28 cellular contexts compared by ENCODE assay signal in the genomic region with DNA sequence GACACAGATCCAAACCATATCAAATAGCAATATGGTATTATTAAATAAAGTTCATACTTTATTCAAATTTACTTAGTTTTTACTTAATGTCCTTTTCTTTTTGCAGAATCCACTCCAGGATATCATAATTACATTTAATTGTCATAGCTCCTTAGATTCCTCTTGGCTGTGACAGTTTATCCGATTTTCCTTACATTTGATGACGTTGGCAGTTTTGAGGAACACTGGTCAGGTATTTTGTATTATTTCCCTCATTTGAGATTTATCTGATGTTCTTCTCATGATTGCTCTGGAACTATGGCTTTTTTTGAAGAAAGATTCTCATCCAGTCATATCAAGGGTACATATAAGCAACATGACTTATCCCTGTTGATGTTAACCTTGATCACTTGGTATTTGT.
"Had no signal": no experiment of that assay in that cellular context is flagged by ENCODE, and none has a peak within 500 bp of the region (broad histone marks: within the 10 kb centered on the region; RNA-seq: fewer than 3 reads in every experiment).

No MANE protein-coding gene starts in this region.

- ATAC-seq: effector memory CD8-positive, alpha-beta T cell; esophagus mucosa; foreskin keratinocyte; gastrocnemius medialis; gastroesophageal sphincter; heart left ventricle; heart right ventricle had no signal

- H3K4me2 ChIP-seq: hepatocyte had no signal

- H2AFZ ChIP-seq: hepatocyte had no signal

- DNase-seq: colonic mucosa; cortex of kidney; dermis blood vessel endothelial cell; dorsolateral prefrontal cortex; effector CD4-positive, alpha-beta T cell; effector CD8-positive, alpha-beta T cell; effector memory CD4-positive, alpha-beta T cell; effector memory CD8-positive, alpha-beta T cell; endodermal cell; erythroblast; esophagus squamous epithelium; foreskin fibroblast; foreskin keratinocyte; foreskin melanocyte; gastrocnemius medialis; glutamatergic neuron; head of caudate nucleus; heart left ventricle; heart right ventricle had no signal

- H3K4me3 ChIP-seq: colonic mucosa, coronary artery, dorsolateral prefrontal cortex, esophagus muscularis mucosa, esophagus squamous epithelium, gastrocnemius medialis, gastroesophageal sphincter, heart left ventricle, heart right ventricle, hepatocyte had no signal

- H3K4me1 ChIP-seq: colonic mucosa, esophagus muscularis mucosa, esophagus squamous epithelium, foreskin keratinocyte, gastrocnemius medialis, gastroesophageal sphincter, heart left ventricle, heart right ventricle had no signal

- H3K79me2 ChIP-seq: hepatocyte had no signal

- FAIRE-seq: endometrium, endothelial cell of umbilical vein, frontal cortex had no signal

- H3K27ac ChIP-seq: colonic mucosa, coronary artery, dorsolateral prefrontal cortex, epithelial cell of prostate, esophagus muscularis mucosa, esophagus squamous epithelium, foreskin keratinocyte, gastrocnemius medialis, gastroesophageal sphincter, heart left ventricle, heart right ventricle, hepatocyte had no signal

- H3K36me3 ChIP-seq: colonic mucosa, esophagus muscularis mucosa, esophagus squamous epithelium, gastrocnemius medialis, gastroesophageal sphincter, heart left ventricle, heart right ventricle had no signal

- H3K9me3 ChIP-seq: colonic mucosa, esophagus muscularis mucosa, esophagus squamous epithelium, gastrocnemius medialis, gastroesophageal sphincter, heart left ventricle, heart right ventricle had no signal

- H3K27me3 ChIP-seq: colonic mucosa, dorsolateral prefrontal cortex, esophagus muscularis mucosa, esophagus squamous epithelium, foreskin keratinocyte, gastrocnemius medialis, gastroesophageal sphincter, heart left ventricle, heart right ventricle, hepatocyte had no signal
